Comparison of ENCODE assay signal across 1 cellular context in genomic region chr15:90648137-90649070, GRCh38.
TF ChIP-seq lines count a peak whose summit lies in the region.

No MANE protein-coding gene starts in this region.

TF ChIP-seq in SK-N-SH treated with all-trans-retinoic acid at 6 μM for 48 hours, 23 proteins besides CTCF, POLR2A, EP300 and RAD21 (continued from another document):
- TF ChIP-seq ZFP3 (CRISPR knock-in tag; IDR thresholded peaks at IDR 0.05) (0 out of 2 replicates have a peak, but pooled peaks have one; percentile 51), BACH2 (CRISPR knock-in tag; IDR thresholded peaks at IDR 0.05; ENCODE audit: borderline replicate concordance) (no peak), ISL1 (CRISPR knock-in tag; IDR thresholded peaks at IDR 0.05) (peak; percentile 36; the same call in 1 of the 2 replicates), OSR1 (CRISPR knock-in tag; IDR thresholded peaks at IDR 0.05) (peak; percentile 85; the same call in 1 of the 2 replicates), ARNTL (CRISPR knock-in tag; IDR thresholded peaks at IDR 0.05; ENCODE audit: borderline replicate concordance, low read depth) (no peak), TOX (CRISPR knock-in tag; IDR thresholded peaks at IDR 0.05; ENCODE audit: borderline replicate concordance) (peak; percentile 93), CREB5 (CRISPR knock-in tag; IDR thresholded peaks at IDR 0.05; ENCODE audit: low read depth) (no peak)
